Comparison of ENCODE assay signal across 20 cellular contexts in genomic region chr1:179095924-179096323, GRCh38. TPM values are rescaled to one million over a fixed set of nuclear protein-coding genes. Genes with fewer than 3 reads are reported as not detected.
A peak's percentile ranks its signal among the peaks of the same experiment; 100 is the strongest.
DNase-seq lines count a peak whose midpoint lies in the region; ATAC-seq, FAIRE-seq and TF ChIP-seq lines count a peak whose summit lies in the region.
"Had no signal": no experiment of that assay in that cellular context is flagged by ENCODE, and none has a peak within 500 bp of the region (broad histone marks: within the 10 kb centered on the region; RNA-seq: fewer than 3 reads in every experiment).

No MANE protein-coding gene starts in this region.

- CTCF ChIA-PET in MCF 10A (lab: Yijun Ruan, JAX) (interaction anchor here (1.3 to 11.0 kb wide), 3 partner anchors 9 to 25 kb away, joined by 7 to 86 read pairs (median 13); partner anchors contain the start of gene TOR3A), mammary epithelial cell (lab: Charles Lee; ENCODE audit: low non-redundant PET) (interaction anchor here (0.6 kb wide), 1 partner anchor 17 kb away, joined by 4 read pairs; no protein-coding TSS in a partner anchor)

- TF ChIP-seq POLR2A in heart left ventricle (IDR thresholded peaks at IDR 0.05) = no peak

- no peak overlapping the region for H3K4me3 Mint-ChIP-seq in MCF 10A (ENCODE audit: unreplicated experiment)
- H3K4me3 Mint-ChIP-seq in stimulated activated naive B cell treated with anti-CD40 and anti-IgM and Interleukin-4, amounts not matched to agents 10 μg/mL and 1 μg/mL and 100 μg/mL, for 72 hours = no peak overlapping the region
- H3K4me3 Mint-ChIP-seq: B cell, GM23338 had no signal

- no peaks in the 10 kb centered on the region for H3K27me3 Mint-ChIP-seq in MCF 10A (ENCODE audit: insufficient read depth, unreplicated experiment)
- no peaks in the 10 kb centered on the region for H3K27me3 Mint-ChIP-seq in stimulated activated naive B cell treated with anti-CD40 and anti-IgM and Interleukin-4, amounts not matched to agents 10 μg/mL and 1 μg/mL and 100 μg/mL, for 72 hours
- H3K27me3 Mint-ChIP-seq: B cell had no signal

- H3K36me3 ChIP-seq in mammary epithelial cell (ENCODE audit: insufficient read depth, low read length) (peaks cover 55% of the 10 kb centered on the region), heart left ventricle (peaks cover 0 to 84% (median 53%) of the 10 kb centered on the region in 9 donors)

- H3K27ac ChIP-seq in mammary epithelial cell (ENCODE audit: insufficient read depth, low read depth, low read length) (no peak overlapping the region), VCaP (peak overlapping the region; percentile 48; the same call in 1 of the 2 replicates), heart left ventricle (peak overlapping the region in 2 of 12 donors; percentile 30 to 34)
- H3K27ac ChIP-seq: KMS-11, Peyer's patch had no signal

- no peaks in the 10 kb centered on the region for H3K4me1 ChIP-seq in mammary epithelial cell (ENCODE audit: insufficient read depth, low read length)
- peaks cover 0 to 30% (median 15%) of the 10 kb centered on the region in 12 donors for H3K4me1 ChIP-seq in heart left ventricle
- H3K4me1 ChIP-seq: Peyer's patch had no signal

- H3K9me3 ChIP-seq in mammary epithelial cell (replicated peaks; ENCODE audit: insufficient read depth, low read length) = no peaks in the 10 kb centered on the region
- no peaks in the 10 kb centered on the region for H3K9me3 ChIP-seq in heart left ventricle
- H3K9me3 ChIP-seq: MG63, Peyer's patch had no signal

- H3K27me3 ChIP-seq in mammary epithelial cell (ENCODE audit: insufficient read depth, low read length) = no peaks in the 10 kb centered on the region
- H3K27me3 ChIP-seq in heart left ventricle = no peaks in the 10 kb centered on the region
- H3K27me3 ChIP-seq: MG63, Peyer's patch had no signal

- no peak overlapping the region for H3K4me3 ChIP-seq in mammary epithelial cell (replicated peaks in 1 of 3; ENCODE audit: insufficient read depth in 1 of 3, low read depth in 2 of 3, low read length in 3 of 3)
- no peak overlapping the region for H3K4me3 ChIP-seq in heart left ventricle
- H3K4me3 ChIP-seq: GM23338, MG63, Peyer's patch had no signal

- 95% methylated on average over 3 of the region's 3 CpGs for WGBS in mammary epithelial cell (ENCODE audit: low coverage, missing lambda C conversion rate)
- 58 to 64% (median 61%) methylated on average over 3 of the region's 3 CpGs for WGBS in heart left ventricle, 4 donors

- dilution Hi-C loops in mammary epithelial cell (cut with HindIII; ENCODE audit: low sequenced_read_pairs) = no loop called here

- FAIRE-seq in D721Med (lab: Jason Lieb, UNC) = no peak

- BruUV-seq in MCF 10A (replicated peaks; lab: Mats Ljungman, UMichigan) (no TSS peak), mammary epithelial cell (replicated peaks; lab: Mats Ljungman, UMichigan) (no TSS peak)

- H3K36me3 Mint-ChIP-seq in MCF 10A (ENCODE audit: insufficient read depth, unreplicated experiment) = peaks cover 87% of the 10 kb centered on the region
- H3K36me3 Mint-ChIP-seq in stimulated activated naive B cell treated with anti-CD40 and anti-IgM and Interleukin-4, amounts not matched to agents 10 μg/mL and 1 μg/mL and 100 μg/mL, for 72 hours = peaks cover 28 to 64% of the 10 kb centered on the region in 2 donors

- peak overlapping the region; percentile 13 for H3K27ac Mint-ChIP-seq in MCF 10A (ENCODE audit: low read depth, unreplicated experiment)
- peak overlapping the region; percentile 51 for H3K27ac Mint-ChIP-seq in stimulated activated naive B cell treated with anti-CD40 and anti-IgM and Interleukin-4, amounts not matched to agents 10 μg/mL and 1 μg/mL and 100 μg/mL, for 72 hours
- H3K27ac Mint-ChIP-seq: B cell, GM23338 had no signal

- no peak overlapping the region for H3K4me2 ChIP-seq in mammary epithelial cell (ENCODE audit: insufficient read depth, low read depth, low read length)
- H3K4me2 ChIP-seq: GM23338, KMS-11 had no signal

- TF ChIP-seq CTCF in MCF 10A (IDR thresholded peaks at IDR 0.05; ENCODE audit: unreplicated experiment) = no peak
- TF ChIP-seq CTCF in mammary epithelial cell (conservative IDR thresholded peaks at IDR 0.05 in 1 of 2, IDR thresholded peaks at IDR 0.05 in 1 of 2; ENCODE audit: extremely low read depth in 1 of 2, insufficient read depth in 1 of 2, low read depth in 1 of 2, low read length in 2 of 2) = no peak
- no peak for TF ChIP-seq CTCF in VCaP (conservative IDR thresholded peaks at IDR 0.05)
- TF ChIP-seq CTCF in heart left ventricle (IDR thresholded peaks at IDR 0.05) = no peak
- no peak for TF ChIP-seq CTCF in D721Med (IDR thresholded peaks at IDR 0.05; ENCODE audit: insufficient read depth, missing control alignments)

- no peaks in the 10 kb centered on the region for H3K9me3 Mint-ChIP-seq in MCF 10A (ENCODE audit: unreplicated experiment)
- H3K9me3 Mint-ChIP-seq in stimulated activated naive B cell treated with anti-CD40 and anti-IgM and Interleukin-4, amounts not matched to agents 10 μg/mL and 1 μg/mL and 100 μg/mL, for 72 hours = no peaks in the 10 kb centered on the region
- H3K9me3 Mint-ChIP-seq: GM23338 had no signal

- in situ Hi-C loops in mammary epithelial cell (cut with MboI; ENCODE audit: low sequenced_read_pairs in 2 of 2) = loop anchor here in 1 of 2 donors (25.0 kb wide), 1 partner anchor 266 kb away; the partner anchor contains the start of gene AXDND1

- peaks cover 24% of the 10 kb centered on the region for H3K4me1 Mint-ChIP-seq in MCF 10A (ENCODE audit: insufficient read depth, unreplicated experiment)
- H3K4me1 Mint-ChIP-seq in stimulated activated naive B cell treated with anti-CD40 and anti-IgM and Interleukin-4, amounts not matched to agents 10 μg/mL and 1 μg/mL and 100 μg/mL, for 72 hours = peaks cover 0 to 5% of the 10 kb centered on the region in 2 donors

- peak in 3 of 4 donors; percentile 45 to 77 (median 64) for ATAC-seq in heart left ventricle
- no peak for ATAC-seq in stimulated activated naive B cell treated with anti-CD40 and anti-IgM and Interleukin-4, amounts not matched to agents 10 μg/mL and 1 μg/mL and 100 μg/mL, for 72 hours (replicated peaks)
- ATAC-seq: GM23338 had no signal

- peaks cover 34% of the 10 kb centered on the region for H3K79me2 ChIP-seq in mammary epithelial cell (ENCODE audit: insufficient read depth, low read length)

- DNase-seq in MCF 10A (ENCODE audit: unreplicated experiment) (no peak), mammary epithelial cell (no peak), heart left ventricle (no peak), D721Med (ENCODE audit: insufficient read length, low spot score) (no peak)
- DNase-seq in stimulated activated naive B cell treated with anti-CD40 and anti-IgM and Interleukin-4, amounts not matched to agents 10 μg/mL and 1 μg/mL and 100 μg/mL, for 72 hours = no peak
- no peak for DNase-seq in stimulated activated naive CD4-positive, alpha-beta T cell (lab: John Stamatoyannopoulos, UW)
- DNase-seq: ACHN, DMS 273 treated with DMSO at 0.1 percent for 48 hours, MG63, NCI-H1105, NCI-H187 treated with DMSO at 0.1 percent for 48 hours, NCI-H2171, NCI-H446 treated with DMSO at 0.1 percent for 48 hours, NCI-H748 treated with DMSO at 0.1 percent for 48 hours, Peyer's patch, SHP77 treated with DMSO at 0.1 percent for 48 hours had no signal

- intact Hi-C loops in MCF 10A (cut with micrococcal nuclease) (no loop called here), mammary epithelial cell (cut with micrococcal nuclease) (no loop called here), heart left ventricle (cut with DNase I) (loop anchor here in 1 of 10 donors (10.0 kb wide), 1 partner anchor 199 kb away; the partner anchor contains the start of gene SOAT1)

- H3K9ac ChIP-seq in mammary epithelial cell (ENCODE audit: insufficient read depth, low read length) = no peak overlapping the region
- H3K9ac ChIP-seq: KMS-11 had no signal

- POLR2A ChIA-PET in MCF 10A (lab: Yijun Ruan, JAX) = interaction anchor here (0.8 to 1.2 kb wide), 2 partner anchors 14 to 76 kb away, joined by 3 read pairs; partner anchors contain the start of gene TOR3A

- H2AFZ ChIP-seq in mammary epithelial cell (ENCODE audit: low read depth, low read length) = no peak overlapping the region
- H2AFZ ChIP-seq: GM23338 had no signal

- no peaks in the 10 kb centered on the region for H4K20me1 ChIP-seq in mammary epithelial cell (ENCODE audit: insufficient read depth, low read length)

RNA-seq across cellular contexts. Expression of gene TOR3A, which starts 14.1 kb away (rescaled TPM):
- 24.9 and 31.3 TPM in 2 replicates for total RNA-seq in MCF 10A (2022)
- 10 to 100 TPM; 33.5 to 38.0 TPM for total RNA-seq in mammary epithelial cell
- polyA plus RNA-seq in mammary epithelial cell = 34.9 TPM
- polyA minus RNA-seq in mammary epithelial cell = 96.3 TPM
- 10 to 100 TPM in 4 of 9 donors, 1 to 10 TPM in 5; 6.3 to 22.4 (median 9.9) TPM for total RNA-seq in heart left ventricle
- 10 to 100 TPM in 1 of 2 donors, 1 to 10 TPM in 1; 3.8 to 19.5 TPM for polyA plus RNA-seq in heart left ventricle

Comparison
In these comparisons a context has a peak if more than half of its experiments do, and no peak if none do; other contexts are left out.
1. ATAC-seq: peak in heart left ventricle (3 of 4); none in stimulated activated naive B cell treated with anti-CD40 and anti-IgM and Interleukin-4, amounts not matched to agents 10 μg/mL and 1 μg/mL and 100 μg/mL, for 72 hours (0 of 2).